18 cellular contexts compared by ENCODE assay signal in genomic region chr7:28678421-28678965, GRCh38.
DNase-seq lines count a peak whose midpoint lies in the region; ATAC-seq, FAIRE-seq and TF ChIP-seq lines count a peak whose summit lies in the region.
"Had no signal": no experiment of that assay in that cellular context is flagged by ENCODE, and none has a peak within 500 bp of the region (broad histone marks: within the 10 kb centered on the region; RNA-seq: fewer than 3 reads in every experiment).

No MANE protein-coding gene starts in this region.

- no peaks in the 10 kb centered on the region for H4K20me1 ChIP-seq in GM12878 (ENCODE audit: control insufficient read depth, insufficient read depth)

- H3K9me3 ChIP-seq in GM12878 (replicated peaks; ENCODE audit: control insufficient read depth, insufficient read depth, low read length) (no peaks in the 10 kb centered on the region), mesenchymal stem cell (ENCODE audit: control insufficient read depth, low read length) (no peaks in the 10 kb centered on the region)

- CTCF ChIA-PET in GM12878 (lab: Yijun Ruan, JAX) = no interaction called here

- no peak overlapping the region for H4K91ac ChIP-seq in mesenchymal stem cell (ENCODE audit: low read length)

- TF ChIP-seq CTCF in GM12878 (IDR thresholded peaks at IDR 0.05 in 2 of 3, conservative IDR thresholded peaks at IDR 0.05 in 1 of 3; ENCODE audit: control insufficient read depth in 2 of 3, extremely low read depth in 1 of 3, insufficient read depth in 1 of 3, low read depth in 3 of 3, low read length in 3 of 3) = no peak

- BruUV-seq in GM12878 (replicated peaks; lab: Mats Ljungman, UMichigan) = no TSS peak

- no peak overlapping the region for H3K9ac ChIP-seq in GM12878 (ENCODE audit: control insufficient read depth, insufficient read depth, low read length)
- no peak overlapping the region for H3K9ac ChIP-seq in mesenchymal stem cell (ENCODE audit: low read length)

- no peak overlapping the region for H2BK120ac ChIP-seq in mesenchymal stem cell (ENCODE audit: low read depth, low read length)

- FAIRE-seq in GM12878 (lab: Jason Lieb, UNC) = no peak

- no peak overlapping the region for H4K8ac ChIP-seq in mesenchymal stem cell (ENCODE audit: low read length)

- no peak for TF ChIP-seq RAD21 in GM12878 (IDR thresholded peaks at IDR 0.05; ENCODE audit: insufficient read depth, low read depth, low read length)

- no peak for TF ChIP-seq EP300 in GM12878 (IDR thresholded peaks at IDR 0.05; ENCODE audit: borderline replicate concordance in 1 of 2, control insufficient read depth in 1 of 2, low read depth in 2 of 2, low read length in 2 of 2)

- no peak overlapping the region for H2AK5ac ChIP-seq in mesenchymal stem cell (ENCODE audit: low read length, severe bottlenecking)

- H3K36me3 ChIP-seq in GM12878 (ENCODE audit: control insufficient read depth in 2 of 2, insufficient read depth in 2 of 2, low read length in 1 of 2) (peaks cover 0 to 7% of the 10 kb centered on the region in 2 experiments; a peak in 2 of 4 replicates), mesenchymal stem cell (ENCODE audit: control insufficient read depth in 1 of 2, insufficient read depth in 2 of 2, low read depth in 1 of 2, low read length in 2 of 2) (no peaks in the 10 kb centered on the region)

- ATAC-seq in GM12878 (no peak), HG03108 (IDR thresholded peaks at IDR 0.05; ENCODE audit: unreplicated experiment) (no peak)
- ATAC-seq: Panc1, SK-N-SH treated with all-trans-retinoic acid at 6 μM for 48 hours had no signal

- H3K27me3 ChIP-seq in GM12878 (replicated peaks in 1 of 2; ENCODE audit: control insufficient read depth in 2 of 2, insufficient read depth in 2 of 2, low read length in 1 of 2) (no peaks in the 10 kb centered on the region), mesenchymal stem cell (ENCODE audit: control insufficient read depth in 1 of 2, insufficient read depth in 1 of 2, low read length in 2 of 2) (no peaks in the 10 kb centered on the region)

- peaks cover 6% of the 10 kb centered on the region for H3K79me1 ChIP-seq in mesenchymal stem cell (replicated peaks; ENCODE audit: low read length, poor library complexity, severe bottlenecking)

- H3K4me1 ChIP-seq in GM12878 (ENCODE audit: control insufficient read depth, insufficient read depth, low read length) = no peaks in the 10 kb centered on the region
- H3K4me1 ChIP-seq in mesenchymal stem cell (ENCODE audit: control insufficient read depth, insufficient read depth, low read depth, low read length) = peaks cover 10% of the 10 kb centered on the region

- SMC1A ChIA-PET in GM12878 (lab: Charles Lee; ENCODE audit: uncharacterized antibody, unreplicated experiment) = interaction anchor here (0.8 to 1.5 kb wide), 2 partner anchors 22 to 45 kb away, joined by 3 read pairs; no protein-coding TSS in a partner anchor

- in situ Hi-C loops in GM12878 (cut with MboI) = no loop called here

- no peak overlapping the region for H3K4me3 ChIP-seq in GM12878
- no peak overlapping the region for H3K4me3 ChIP-seq in mesenchymal stem cell (ENCODE audit: insufficient read depth in 1 of 2, low read depth in 1 of 2, low read length in 2 of 2)

- H2BK15ac ChIP-seq in mesenchymal stem cell (ENCODE audit: low read depth, poor library complexity, severe bottlenecking) = no peak overlapping the region

- no peaks in the 10 kb centered on the region for H3K79me2 ChIP-seq in GM12878 (ENCODE audit: control insufficient read depth, insufficient read depth, low read length)

- TF ChIP-seq POLR2A in GM12878 (IDR thresholded peaks at IDR 0.05; ENCODE audit: low read depth, low read length) = no peak

- H2AFZ ChIP-seq in GM12878 (ENCODE audit: control insufficient read depth, low read depth, low read length) (no peak overlapping the region), mesenchymal stem cell (ENCODE audit: low read depth, low read length) (no peak overlapping the region)

- POLR2A ChIA-PET in GM12878 (lab: Charles Lee) = interaction anchor here (0.6 to 0.7 kb wide), 3 partner anchors 58 to 161 kb away, joined by 3 read pairs; no protein-coding TSS in a partner anchor

- DNase-seq in CD1c-positive myeloid dendritic cell (ENCODE audit: extremely low spot score) (peak; percentile 16), RPMI7951 (ENCODE audit: low read depth) (peak; percentile 36), GM12878 (ENCODE audit: low read depth, low spot score) (no peak), mesenchymal stem cell (peak; percentile 31), NCI-H2029 (lab: John Stamatoyannopoulos, UW) (no peak), retina (no peak)
- no peak for DNase-seq in activated CD8-positive, alpha-beta memory T cell treated with anti-CD3 and anti-CD28 coated beads, Interleukin-2, amount 50 U/mL, for 4 hours
- DNase-seq: COR-L47, H7, NCI-H1417, NCI-H1930, NCI-H2171, NCI-H82, Right ventricle myocardium superior had no signal

- no peak overlapping the region for H3K23ac ChIP-seq in mesenchymal stem cell (ENCODE audit: low read length in 2 of 2)

- H3K27ac ChIP-seq in GM12878 (ENCODE audit: control insufficient read depth, insufficient read depth) = no peak overlapping the region
- peak overlapping the region; percentile 59 for H3K27ac ChIP-seq in mesenchymal stem cell (ENCODE audit: low read length, poor library complexity, severe bottlenecking)
- H3K27ac ChIP-seq: C4-2B had no signal

- no peak overlapping the region for H3K18ac ChIP-seq in mesenchymal stem cell (ENCODE audit: low read depth in 1 of 2, low read length in 2 of 2)

- WGBS in GM12878 (ENCODE audit: insufficient coverage, insufficient replicate concordance, low lambda C conversion rate, missing lambda C conversion rate) = 82% methylated on average over 2 of the region's 2 CpGs
- no CpG with 5 or more reads among the region's 2 CpGs for WGBS in mesenchymal stem cell

- intact Hi-C loops in GM12878 (cut with micrococcal nuclease; ENCODE audit: unreplicated experiment) = no loop called here

- H3K4me2 ChIP-seq in GM12878 (ENCODE audit: control insufficient read depth, insufficient read depth) = no peak overlapping the region
- no peak overlapping the region for H3K4me2 ChIP-seq in mesenchymal stem cell (ENCODE audit: low read length, poor library complexity, severe bottlenecking)

- no peak overlapping the region for H2BK5ac ChIP-seq in mesenchymal stem cell (ENCODE audit: low read depth, low read length, poor library complexity, severe bottlenecking)

- no peak overlapping the region for H3K4ac ChIP-seq in mesenchymal stem cell (ENCODE audit: low read depth in 1 of 2, low read length in 2 of 2)

- no peak overlapping the region for H2BK12ac ChIP-seq in mesenchymal stem cell (ENCODE audit: low read length in 2 of 2)

- RAD21 ChIA-PET in GM12878 (lab: Charles Lee; ENCODE audit: unreplicated experiment) = no interaction called here

- H3K14ac ChIP-seq in mesenchymal stem cell (ENCODE audit: low read length in 2 of 2) = no peak overlapping the region

TF ChIP-seq in GM12878, 131 proteins besides CTCF, POLR2A, EP300 and RAD21:
- TF ChIP-seq ZNF384 (IDR thresholded peaks at IDR 0.05; ENCODE audit: borderline replicate concordance, low read depth, low read length) (no peak), ZNF622 (IDR thresholded peaks at IDR 0.05) (no peak), RUNX3 (IDR thresholded peaks at IDR 0.05; ENCODE audit: low read length) (peak; percentile 47), NFXL1 (IDR thresholded peaks at IDR 0.05; ENCODE audit: borderline replicate concordance) (no peak)
TF ChIP-seq in GM12878: peak in this region for 1.

Comparison
In these comparisons a context has a peak if more than half of its experiments do, and no peak if none do; other contexts are left out.
1. DNase-seq: peak in CD1c-positive myeloid dendritic cell (single experiment), RPMI7951 (single experiment) and mesenchymal stem cell (single experiment); none in GM12878 (single experiment), NCI-H2029 (single experiment), retina (single experiment) and activated CD8-positive, alpha-beta memory T cell treated with anti-CD3 and anti-CD28 coated beads, Interleukin-2, amount 50 U/mL, for 4 hours (single experiment).